In genomic region chr9:112170968-112171367, GRCh38 we compare ENCODE assay signal across 1 cellular context.
TF ChIP-seq lines count a peak whose summit lies in the region.

No MANE protein-coding gene starts in this region.

TF ChIP-seq in K562, 482 proteins besides CTCF, POLR2A, EP300 and RAD21 (continues in another document):
- TF ChIP-seq NR3C1 (CRISPR knock-in tag; IDR thresholded peaks at IDR 0.05) (no peak), HNRNPL (IDR thresholded peaks at IDR 0.05; ENCODE audit: low read depth, low read length) (no peak), CREB1 (IDR thresholded peaks at IDR 0.05) (no peak), CREB1 (CRISPR knock-in tag; IDR thresholded peaks at IDR 0.05) (no peak), ZNF436 (CRISPR knock-in tag; IDR thresholded peaks at IDR 0.05) (no peak), BHLHE40 (IDR thresholded peaks at IDR 0.05; ENCODE audit: low read length) (no peak), NBN (IDR thresholded peaks at IDR 0.05; ENCODE audit: low read depth) (0 out of 2 replicates have a peak, but pooled peaks have one; percentile 31), NCOA2 (IDR thresholded peaks at IDR 0.05; ENCODE audit: partially characterized antibody in 2 of 2) (no peak), SMARCE1 (IDR thresholded peaks at IDR 0.05) (0 out of 2 replicates have a peak, but pooled peaks have one; percentile 36), HCFC1 (IDR thresholded peaks at IDR 0.05; ENCODE audit: low read depth, low read length) (no peak), HOXB6 (CRISPR knock-in tag; IDR thresholded peaks at IDR 0.05; ENCODE audit: borderline replicate concordance) (no peak), FOXP4 (CRISPR knock-in tag; IDR thresholded peaks at IDR 0.05; ENCODE audit: borderline replicate concordance) (no peak), ZNF143 (CRISPR knock-in tag; IDR thresholded peaks at IDR 0.05) (no peak), ZNF184 (CRISPR knock-in tag; IDR thresholded peaks at IDR 0.05) (no peak), SNIP1 (IDR thresholded peaks at IDR 0.05; ENCODE audit: low read depth) (no peak), TAF15 (IDR thresholded peaks at IDR 0.05; ENCODE audit: low read depth, low read length) (no peak), MTA1 (IDR thresholded peaks at IDR 0.05; ENCODE audit: borderline replicate concordance) (no peak), FOXM1 (IDR thresholded peaks at IDR 0.05; ENCODE audit: low read depth) (peak; percentile 35; the same call in 1 of the 2 replicates), FOXM1 (CRISPR knock-in tag; IDR thresholded peaks at IDR 0.05; ENCODE audit: low read depth) (no peak), FOXA3 (CRISPR knock-in tag; conservative IDR thresholded peaks at IDR 0.05 in 1 of 2, IDR thresholded peaks at IDR 0.05 in 1 of 2) (0 out of 4 replicates have a peak, but pooled peaks of 1 of the 2 experiments have one; percentile 41), CBFA2T2 (conservative IDR thresholded peaks at IDR 0.05) (peak; percentile 81), NELFE (IDR thresholded peaks at IDR 0.05; ENCODE audit: insufficient read depth, insufficient read length) (no peak), MXI1 (IDR thresholded peaks at IDR 0.05; ENCODE audit: low read depth, low read length) (no peak), POU5F1 (IDR thresholded peaks at IDR 0.05; ENCODE audit: borderline replicate concordance, low read depth, low read length, partially characterized antibody) (no peak), AFF1 (IDR thresholded peaks at IDR 0.05; ENCODE audit: low read depth in 1 of 2, partially characterized antibody in 2 of 2) (no peak), FOXP1 (CRISPR knock-in tag; IDR thresholded peaks at IDR 0.05) (peak; percentile 67; the same call in 1 of the 2 replicates), ZNF778 (CRISPR knock-in tag; IDR thresholded peaks at IDR 0.05) (no peak), ZNF583 (CRISPR knock-in tag; IDR thresholded peaks at IDR 0.05) (no peak), PTTG1 (tag; IDR thresholded peaks at IDR 0.05; ENCODE audit: low read depth) (no peak), SNRNP70 (optimal IDR thresholded peaks at IDR 0.05; ENCODE audit: low read depth, low read length) (no peak), TFAP4 (CRISPR knock-in tag; IDR thresholded peaks at IDR 0.05; ENCODE audit: borderline replicate concordance) (peak; percentile 76), ZNF311 (CRISPR knock-in tag; IDR thresholded peaks at IDR 0.05) (no peak), SRSF3 (IDR thresholded peaks at IDR 0.05; ENCODE audit: insufficient read depth, low read length) (no peak), GATA2 (CRISPR knock-in tag; IDR thresholded peaks at IDR 0.05) (peak; percentile 59; the same call in 1 of the 2 replicates), HMGXB4 (CRISPR knock-in tag; IDR thresholded peaks at IDR 0.05) (no peak), NCOA4 (IDR thresholded peaks at IDR 0.05; ENCODE audit: partially characterized antibody) (no peak), TBL1XR1 (IDR thresholded peaks at IDR 0.05; ENCODE audit: low read length in 2 of 2) (peak; percentile 56 to 58; a peak in 2 of 4 replicates), ZNF655 (CRISPR knock-in tag; IDR thresholded peaks at IDR 0.05) (no peak), SNAPC5 (CRISPR knock-in tag; IDR thresholded peaks at IDR 0.05) (no peak)
- TF ChIP-seq, protein P1, sequence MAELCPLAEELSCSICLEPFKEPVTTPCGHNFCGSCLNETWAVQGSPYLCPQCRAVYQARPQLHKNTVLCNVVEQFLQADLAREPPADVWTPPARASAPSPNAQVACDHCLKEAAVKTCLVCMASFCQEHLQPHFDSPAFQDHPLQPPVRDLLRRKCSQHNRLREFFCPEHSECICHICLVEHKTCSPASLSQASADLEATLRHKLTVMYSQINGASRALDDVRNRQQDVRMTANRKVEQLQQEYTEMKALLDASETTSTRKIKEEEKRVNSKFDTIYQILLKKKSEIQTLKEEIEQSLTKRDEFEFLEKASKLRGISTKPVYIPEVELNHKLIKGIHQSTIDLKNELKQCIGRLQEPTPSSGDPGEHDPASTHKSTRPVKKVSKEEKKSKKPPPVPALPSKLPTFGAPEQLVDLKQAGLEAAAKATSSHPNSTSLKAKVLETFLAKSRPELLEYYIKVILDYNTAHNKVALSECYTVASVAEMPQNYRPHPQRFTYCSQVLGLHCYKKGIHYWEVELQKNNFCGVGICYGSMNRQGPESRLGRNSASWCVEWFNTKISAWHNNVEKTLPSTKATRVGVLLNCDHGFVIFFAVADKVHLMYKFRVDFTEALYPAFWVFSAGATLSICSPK (IDR thresholded peaks at IDR 0.05; ENCODE audit: borderline replicate concordance) = no peak
- TF ChIP-seq, protein P2, sequence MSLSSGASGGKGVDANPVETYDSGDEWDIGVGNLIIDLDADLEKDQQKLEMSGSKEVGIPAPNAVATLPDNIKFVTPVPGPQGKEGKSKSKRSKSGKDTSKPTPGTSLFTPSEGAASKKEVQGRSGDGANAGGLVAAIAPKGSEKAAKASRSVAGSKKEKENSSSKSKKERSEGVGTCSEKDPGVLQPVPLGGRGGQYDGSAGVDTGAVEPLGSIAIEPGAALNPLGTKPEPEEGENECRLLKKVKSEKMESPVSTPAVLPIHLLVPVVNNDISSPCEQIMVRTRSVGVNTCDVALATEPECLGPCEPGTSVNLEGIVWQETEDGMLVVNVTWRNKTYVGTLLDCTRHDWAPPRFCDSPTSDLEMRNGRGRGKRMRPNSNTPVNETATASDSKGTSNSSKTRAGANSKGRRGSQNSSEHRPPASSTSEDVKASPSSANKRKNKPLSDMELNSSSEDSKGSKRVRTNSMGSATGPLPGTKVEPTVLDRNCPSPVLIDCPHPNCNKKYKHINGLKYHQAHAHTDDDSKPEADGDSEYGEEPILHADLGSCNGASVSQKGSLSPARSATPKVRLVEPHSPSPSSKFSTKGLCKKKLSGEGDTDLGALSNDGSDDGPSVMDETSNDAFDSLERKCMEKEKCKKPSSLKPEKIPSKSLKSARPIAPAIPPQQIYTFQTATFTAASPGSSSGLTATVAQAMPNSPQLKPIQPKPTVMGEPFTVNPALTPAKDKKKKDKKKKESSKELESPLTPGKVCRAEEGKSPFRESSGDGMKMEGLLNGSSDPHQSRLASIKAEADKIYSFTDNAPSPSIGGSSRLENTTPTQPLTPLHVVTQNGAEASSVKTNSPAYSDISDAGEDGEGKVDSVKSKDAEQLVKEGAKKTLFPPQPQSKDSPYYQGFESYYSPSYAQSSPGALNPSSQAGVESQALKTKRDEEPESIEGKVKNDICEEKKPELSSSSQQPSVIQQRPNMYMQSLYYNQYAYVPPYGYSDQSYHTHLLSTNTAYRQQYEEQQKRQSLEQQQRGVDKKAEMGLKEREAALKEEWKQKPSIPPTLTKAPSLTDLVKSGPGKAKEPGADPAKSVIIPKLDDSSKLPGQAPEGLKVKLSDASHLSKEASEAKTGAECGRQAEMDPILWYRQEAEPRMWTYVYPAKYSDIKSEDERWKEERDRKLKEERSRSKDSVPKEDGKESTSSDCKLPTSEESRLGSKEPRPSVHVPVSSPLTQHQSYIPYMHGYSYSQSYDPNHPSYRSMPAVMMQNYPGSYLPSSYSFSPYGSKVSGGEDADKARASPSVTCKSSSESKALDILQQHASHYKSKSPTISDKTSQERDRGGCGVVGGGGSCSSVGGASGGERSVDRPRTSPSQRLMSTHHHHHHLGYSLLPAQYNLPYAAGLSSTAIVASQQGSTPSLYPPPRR (CRISPR knock-in tag; IDR thresholded peaks at IDR 0.05; ENCODE audit: borderline replicate concordance) = no peak
- TF ChIP-seq, protein P3, sequence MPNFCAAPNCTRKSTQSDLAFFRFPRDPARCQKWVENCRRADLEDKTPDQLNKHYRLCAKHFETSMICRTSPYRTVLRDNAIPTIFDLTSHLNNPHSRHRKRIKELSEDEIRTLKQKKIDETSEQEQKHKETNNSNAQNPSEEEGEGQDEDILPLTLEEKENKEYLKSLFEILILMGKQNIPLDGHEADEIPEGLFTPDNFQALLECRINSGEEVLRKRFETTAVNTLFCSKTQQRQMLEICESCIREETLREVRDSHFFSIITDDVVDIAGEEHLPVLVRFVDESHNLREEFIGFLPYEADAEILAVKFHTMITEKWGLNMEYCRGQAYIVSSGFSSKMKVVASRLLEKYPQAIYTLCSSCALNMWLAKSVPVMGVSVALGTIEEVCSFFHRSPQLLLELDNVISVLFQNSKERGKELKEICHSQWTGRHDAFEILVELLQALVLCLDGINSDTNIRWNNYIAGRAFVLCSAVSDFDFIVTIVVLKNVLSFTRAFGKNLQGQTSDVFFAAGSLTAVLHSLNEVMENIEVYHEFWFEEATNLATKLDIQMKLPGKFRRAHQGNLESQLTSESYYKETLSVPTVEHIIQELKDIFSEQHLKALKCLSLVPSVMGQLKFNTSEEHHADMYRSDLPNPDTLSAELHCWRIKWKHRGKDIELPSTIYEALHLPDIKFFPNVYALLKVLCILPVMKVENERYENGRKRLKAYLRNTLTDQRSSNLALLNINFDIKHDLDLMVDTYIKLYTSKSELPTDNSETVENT (CRISPR knock-in tag; IDR thresholded peaks at IDR 0.05) = no peak
- TF ChIP-seq, protein P4, sequence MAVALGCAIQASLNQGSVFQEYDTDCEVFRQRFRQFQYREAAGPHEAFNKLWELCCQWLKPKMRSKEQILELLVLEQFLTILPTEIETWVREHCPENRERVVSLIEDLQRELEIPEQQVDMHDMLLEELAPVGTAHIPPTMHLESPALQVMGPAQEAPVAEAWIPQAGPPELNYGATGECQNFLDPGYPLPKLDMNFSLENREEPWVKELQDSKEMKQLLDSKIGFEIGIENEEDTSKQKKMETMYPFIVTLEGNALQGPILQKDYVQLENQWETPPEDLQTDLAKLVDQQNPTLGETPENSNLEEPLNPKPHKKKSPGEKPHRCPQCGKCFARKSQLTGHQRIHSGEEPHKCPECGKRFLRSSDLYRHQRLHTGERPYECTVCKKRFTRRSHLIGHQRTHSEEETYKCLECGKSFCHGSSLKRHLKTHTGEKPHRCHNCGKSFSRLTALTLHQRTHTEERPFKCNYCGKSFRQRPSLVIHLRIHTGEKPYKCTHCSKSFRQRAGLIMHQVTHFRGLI (CRISPR knock-in tag; IDR thresholded peaks at IDR 0.05) = no peak
